ENCODE assay signal across 9 cellular contexts in the genomic region with DNA sequence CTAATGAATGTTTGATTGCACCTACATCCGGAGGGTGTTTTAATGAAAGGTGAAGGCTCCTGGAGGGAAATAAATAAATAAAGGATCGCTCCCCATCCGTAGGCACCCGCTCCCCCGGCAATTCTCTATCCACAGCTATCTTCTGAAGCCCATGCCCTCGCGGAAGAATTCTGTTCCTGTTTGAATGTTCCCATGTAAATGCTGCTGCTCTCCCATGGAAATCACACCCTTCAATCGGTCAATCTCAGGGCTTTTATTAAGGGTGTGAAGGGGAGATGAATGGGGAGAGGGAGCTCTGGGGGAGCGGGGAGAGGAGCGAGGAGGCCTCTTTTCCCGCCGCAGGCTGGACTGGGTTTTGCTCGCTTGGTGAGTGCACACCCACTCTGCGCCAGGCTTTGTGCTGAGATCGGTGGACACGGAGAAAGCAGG. TPM values are rescaled to one million over a fixed set of nuclear protein-coding genes. Genes with fewer than 3 reads are reported as not detected.
DNase-seq lines count a peak whose midpoint lies in the region; ATAC-seq and TF ChIP-seq lines count a peak whose summit lies in the region.
"Had no signal": no experiment of that assay in that cellular context is flagged by ENCODE, and none has a peak within 500 bp of the region (broad histone marks: within the 10 kb centered on the region; RNA-seq: fewer than 3 reads in every experiment).

No MANE protein-coding gene starts in this region.

- peak overlapping the region; percentile 77 for H3K4me3 Mint-ChIP-seq in chondrocyte (ENCODE audit: unreplicated experiment)
- peak overlapping the region in 5 of 8 donors; percentile 81 to 96 (median 91) for H3K4me3 Mint-ChIP-seq in naive B cell

- H3K27me3 Mint-ChIP-seq in chondrocyte (ENCODE audit: low read depth) (peaks cover 30% of the 10 kb centered on the region), naive B cell (peaks cover 30 to 35% (median 31%) of the 10 kb centered on the region in 3 donors)

- H3K4me3 ChIP-seq in AG10803 (ENCODE audit: low read length) (peak overlapping the region; percentile 62), HUES64 (ENCODE audit: low read length) (peak overlapping the region; percentile 63)

- H3K27me3 ChIP-seq in HUES64 (ENCODE audit: insufficient read depth, low read length), result peaks cover 58% of the 10 kb centered on the region

- ATAC-seq in naive B cell (ENCODE audit: low read depth in 2 of 2) (no peak), GM18520 (IDR thresholded peaks at IDR 0.05; ENCODE audit: unreplicated experiment) (no peak), HG03460 (IDR thresholded peaks at IDR 0.05; ENCODE audit: unreplicated experiment) (no peak)

- H3K9me3 Mint-ChIP-seq in chondrocyte (ENCODE audit: low read depth) (no peaks in the 10 kb centered on the region), naive B cell (no peaks in the 10 kb centered on the region)
- H3K9me3 Mint-ChIP-seq: immature natural killer cell had no signal

- H3K27ac Mint-ChIP-seq in chondrocyte (ENCODE audit: unreplicated experiment), result no peak overlapping the region
- peak overlapping the region in 5 of 6 donors; percentile 4 to 83 (median 43) for H3K27ac Mint-ChIP-seq in naive B cell

- peaks cover 13% of the 10 kb centered on the region for H3K4me1 Mint-ChIP-seq in chondrocyte (ENCODE audit: low read depth)
- H3K4me1 Mint-ChIP-seq in naive B cell, result peaks cover 9 to 25% (median 24%) of the 10 kb centered on the region in 3 donors

- 16% methylated on average over 16 of the region's 16 CpGs for WGBS in HUES64

- H3K4me1 ChIP-seq in HUES64 (ENCODE audit: insufficient read depth, low read length), result peaks cover 8% of the 10 kb centered on the region; the same call in 1 of the 2 replicates

- H3K36me3 ChIP-seq in HUES64 (ENCODE audit: insufficient read depth, low read length), result no peaks in the 10 kb centered on the region

- H3K27ac ChIP-seq in HUES64 (ENCODE audit: low read depth, low read length), result no peak overlapping the region

- no peaks in the 10 kb centered on the region for H3K36me3 Mint-ChIP-seq in chondrocyte (ENCODE audit: low read depth)
- H3K36me3 Mint-ChIP-seq in naive B cell, result no peaks in the 10 kb centered on the region
- H3K36me3 Mint-ChIP-seq: immature natural killer cell had no signal

- no peaks in the 10 kb centered on the region for H3K9me3 ChIP-seq in HUES64 (ENCODE audit: insufficient read depth, low read depth, low read length)

- no peak overlapping the region for H3K9ac ChIP-seq in HUES64 (ENCODE audit: low read depth, low read length)

- TF ChIP-seq CTCF in AG10803 (conservative IDR thresholded peaks at IDR 0.05; ENCODE audit: low read length), result no peak
- no peak for TF ChIP-seq CTCF in chondrocyte (IDR thresholded peaks at IDR 0.05)

- DNase-seq in AG10803 (ENCODE audit: low read depth), result no peak
- DNase-seq in chondrocyte (ENCODE audit: low spot score), result no peak
- no peak for DNase-seq in naive B cell
- no peak for DNase-seq in H4 (ENCODE audit: low spot score)
- no peak for DNase-seq in OCI-M2 (lab: John Stamatoyannopoulos, UW; ENCODE audit: unreplicated experiment)

RNA-seq across cellular contexts. Expression of a gene that starts 21.1 kb away (rescaled TPM):
- polyA plus RNA-seq in HUES64 (2013, experiment 1 of 2), result 23.3 TPM
- 28.6 TPM for polyA plus RNA-seq in HUES64 (2013, experiment 2 of 2)
- total RNA-seq in chondrocyte, result 1.3 to 7.1 TPM (median 5.9 TPM) in 3 replicates
- not detected for polyA plus RNA-seq in naive B cell (ENCODE audit: low read depth in 6 of 6)
- 4.4 and 4.8 TPM in 2 replicates for total RNA-seq in H4 (2014; rRNA removed; shearing (Covaris generic))

RNA-seq across cellular contexts. Expression of a gene that starts 51.9 kb away (rescaled TPM):
- polyA plus RNA-seq in HUES64 (2013, experiment 1 of 2), result 11.5 TPM
- polyA plus RNA-seq in HUES64 (2013, experiment 2 of 2), result 12.6 TPM
- 16.4 to 29.8 TPM (median 24.7 TPM) in 3 replicates for total RNA-seq in chondrocyte
- 10 to 100 TPM in 2 of 6 donors, 1 to 10 TPM in 4; 4.9 to 12.1 (median 8.2) TPM for polyA plus RNA-seq in naive B cell (ENCODE audit: low read depth in 6 of 6)
- total RNA-seq in H4 (2014; rRNA removed; shearing (Covaris generic)), result 5.9 and 11.0 TPM in 2 replicates
